ENCODE assay signal across 1 cellular context in genomic region chr16:24845726-24846547, GRCh38.
TF ChIP-seq lines count a peak whose summit lies in the region.

TSS of gene SLC5A11 (plus strand) at chr16:24845963. CDS start at chr16:24858644, 12,681 bp downstream.

TF ChIP-seq in HepG2, 621 proteins besides CTCF, POLR2A, EP300 and RAD21 (continued from another document and continues in another):
- TF ChIP-seq ZBTB33 (CRISPR knock-in tag; IDR thresholded peaks at IDR 0.05) = 0 out of 2 replicates have a peak, but pooled peaks have one; percentile 25
- TF ChIP-seq ARNTL (CRISPR knock-in tag; IDR thresholded peaks at IDR 0.05) = no peak
- TF ChIP-seq IRF2 (CRISPR knock-in tag; IDR thresholded peaks at IDR 0.05) = peak; percentile 45; the same call in 1 of the 2 replicates
- TF ChIP-seq ZNF343 (CRISPR knock-in tag; IDR thresholded peaks at IDR 0.05) = no peak
- TF ChIP-seq ZNF607 (CRISPR knock-in tag; IDR thresholded peaks at IDR 0.05; ENCODE audit: borderline replicate concordance) = no peak
- no peak for TF ChIP-seq ZNF10 (CRISPR knock-in tag; IDR thresholded peaks at IDR 0.05; ENCODE audit: borderline replicate concordance, low read depth)
- no peak for TF ChIP-seq HMG20B (CRISPR knock-in tag; conservative IDR thresholded peaks at IDR 0.05)
- no peak for TF ChIP-seq ZNF510 (CRISPR knock-in tag; IDR thresholded peaks at IDR 0.05; ENCODE audit: low read depth)
- no peak for TF ChIP-seq SMC3 (IDR thresholded peaks at IDR 0.05; ENCODE audit: low read length)
- TF ChIP-seq GLI4 (CRISPR knock-in tag; IDR thresholded peaks at IDR 0.05; ENCODE audit: borderline replicate concordance) = no peak
- TF ChIP-seq ZNF496 (CRISPR knock-in tag; IDR thresholded peaks at IDR 0.05; ENCODE audit: insufficient replicate concordance) = no peak
- peak; percentile 96 for TF ChIP-seq PITX1 (CRISPR knock-in tag; IDR thresholded peaks at IDR 0.05)
- TF ChIP-seq BHLHE40 (IDR thresholded peaks at IDR 0.05; ENCODE audit: low read length) = no peak
- TF ChIP-seq RARA (CRISPR knock-in tag; IDR thresholded peaks at IDR 0.05) = no peak
- TF ChIP-seq NR1H2 (CRISPR knock-in tag; IDR thresholded peaks at IDR 0.05; ENCODE audit: borderline replicate concordance, low read depth) = no peak
- TF ChIP-seq PHF20 (CRISPR knock-in tag; IDR thresholded peaks at IDR 0.05) = no peak
- no peak for TF ChIP-seq PAF1 (CRISPR knock-in tag; IDR thresholded peaks at IDR 0.05)
- no peak for TF ChIP-seq MAFF (IDR thresholded peaks at IDR 0.05; ENCODE audit: low read depth, low read length)
- TF ChIP-seq ZNF687 (CRISPR knock-in tag; IDR thresholded peaks at IDR 0.05) = peak; percentile 84
- no peak for TF ChIP-seq ZNF562 (CRISPR knock-in tag; IDR thresholded peaks at IDR 0.05; ENCODE audit: borderline replicate concordance)
- no peak for TF ChIP-seq ARHGAP35 (CRISPR knock-in tag; IDR thresholded peaks at IDR 0.05; ENCODE audit: borderline replicate concordance)
- TF ChIP-seq NKX3-1 (CRISPR knock-in tag; IDR thresholded peaks at IDR 0.05) = no peak
- no peak for TF ChIP-seq PBX2 (CRISPR knock-in tag; IDR thresholded peaks at IDR 0.05)
- no peak for TF ChIP-seq TCF7 (IDR thresholded peaks at IDR 0.05; ENCODE audit: low read depth)
- TF ChIP-seq TCF7L2 (IDR thresholded peaks at IDR 0.05; ENCODE audit: low read depth, low read length) = no peak
- TF ChIP-seq HHEX (CRISPR knock-in tag; IDR thresholded peaks at IDR 0.05) = no peak
- TF ChIP-seq GABPA (IDR thresholded peaks at IDR 0.05; ENCODE audit: low read depth, low read length) = no peak; the same call in 1 of the 2 replicates
- TF ChIP-seq GABPA (CRISPR knock-in tag; IDR thresholded peaks at IDR 0.05; ENCODE audit: low read depth) = no peak
- no peak for TF ChIP-seq ZSCAN25 (CRISPR knock-in tag; IDR thresholded peaks at IDR 0.05)
- no peak for TF ChIP-seq PRDM4 (CRISPR knock-in tag; IDR thresholded peaks at IDR 0.05; ENCODE audit: borderline replicate concordance)
- no peak for TF ChIP-seq WIZ (CRISPR knock-in tag; IDR thresholded peaks at IDR 0.05)
- no peak for TF ChIP-seq LCORL (IDR thresholded peaks at IDR 0.05)
- TF ChIP-seq LCORL (CRISPR knock-in tag; IDR thresholded peaks at IDR 0.05) = peak; percentile 90
- peak; percentile 34 for TF ChIP-seq TEAD3 (CRISPR knock-in tag; optimal IDR thresholded peaks at IDR 0.05; ENCODE audit: borderline replicate concordance)
- peak; percentile 49; the same call in 1 of the 2 replicates for TF ChIP-seq HNF1B (CRISPR knock-in tag; IDR thresholded peaks at IDR 0.05)
- peak; percentile 45 for TF ChIP-seq AGO2 (optimal IDR thresholded peaks at IDR 0.05; ENCODE audit: low read depth, low read length)
- peak; percentile 84 for TF ChIP-seq CEBPG (CRISPR knock-in tag; IDR thresholded peaks at IDR 0.05)
- no peak for TF ChIP-seq ZNF674 (CRISPR knock-in tag; IDR thresholded peaks at IDR 0.05; ENCODE audit: low read depth)
- TF ChIP-seq ZNF713 (CRISPR knock-in tag; IDR thresholded peaks at IDR 0.05) = 0 out of 2 replicates have a peak, but pooled peaks have one; percentile 44
- no peak for TF ChIP-seq KLF9 (CRISPR knock-in tag; IDR thresholded peaks at IDR 0.05; ENCODE audit: low read depth)
- TF ChIP-seq ZNF598 (CRISPR knock-in tag; IDR thresholded peaks at IDR 0.05; ENCODE audit: borderline replicate concordance) = no peak
- no peak for TF ChIP-seq SMARCE1 (IDR thresholded peaks at IDR 0.05; ENCODE audit: borderline replicate concordance)
- no peak for TF ChIP-seq ZNF580 (CRISPR knock-in tag; IDR thresholded peaks at IDR 0.05; ENCODE audit: borderline replicate concordance, low read depth)
- peak; percentile 45; the same call in 1 of the 2 replicates for TF ChIP-seq PRDM10 (CRISPR knock-in tag; IDR thresholded peaks at IDR 0.05; ENCODE audit: low read depth)
- TF ChIP-seq THAP11 (CRISPR knock-in tag; IDR thresholded peaks at IDR 0.05) = no peak; the same call in 1 of the 2 replicates
- TF ChIP-seq HNRNPUL1 (IDR thresholded peaks at IDR 0.05; ENCODE audit: low read depth, low read length) = no peak
- no peak for TF ChIP-seq ZNF780A (CRISPR knock-in tag; IDR thresholded peaks at IDR 0.05)
- TF ChIP-seq TFDP1 (CRISPR knock-in tag; IDR thresholded peaks at IDR 0.05; ENCODE audit: borderline replicate concordance) = no peak
- TF ChIP-seq SIX1 (CRISPR knock-in tag; IDR thresholded peaks at IDR 0.05; ENCODE audit: borderline replicate concordance) = no peak; the same call in 1 of the 2 replicates
- TF ChIP-seq ZUFSP (CRISPR knock-in tag; IDR thresholded peaks at IDR 0.05; ENCODE audit: borderline replicate concordance) = no peak
- TF ChIP-seq ZMAT3 (CRISPR knock-in tag; conservative IDR thresholded peaks at IDR 0.05) = 0 out of 2 replicates have a peak, but pooled peaks have one; percentile 60
- peak; percentile 58 for TF ChIP-seq XRCC5 (optimal IDR thresholded peaks at IDR 0.05; ENCODE audit: low read length)
